1 cellular context compared by ENCODE assay signal in the genomic region with DNA sequence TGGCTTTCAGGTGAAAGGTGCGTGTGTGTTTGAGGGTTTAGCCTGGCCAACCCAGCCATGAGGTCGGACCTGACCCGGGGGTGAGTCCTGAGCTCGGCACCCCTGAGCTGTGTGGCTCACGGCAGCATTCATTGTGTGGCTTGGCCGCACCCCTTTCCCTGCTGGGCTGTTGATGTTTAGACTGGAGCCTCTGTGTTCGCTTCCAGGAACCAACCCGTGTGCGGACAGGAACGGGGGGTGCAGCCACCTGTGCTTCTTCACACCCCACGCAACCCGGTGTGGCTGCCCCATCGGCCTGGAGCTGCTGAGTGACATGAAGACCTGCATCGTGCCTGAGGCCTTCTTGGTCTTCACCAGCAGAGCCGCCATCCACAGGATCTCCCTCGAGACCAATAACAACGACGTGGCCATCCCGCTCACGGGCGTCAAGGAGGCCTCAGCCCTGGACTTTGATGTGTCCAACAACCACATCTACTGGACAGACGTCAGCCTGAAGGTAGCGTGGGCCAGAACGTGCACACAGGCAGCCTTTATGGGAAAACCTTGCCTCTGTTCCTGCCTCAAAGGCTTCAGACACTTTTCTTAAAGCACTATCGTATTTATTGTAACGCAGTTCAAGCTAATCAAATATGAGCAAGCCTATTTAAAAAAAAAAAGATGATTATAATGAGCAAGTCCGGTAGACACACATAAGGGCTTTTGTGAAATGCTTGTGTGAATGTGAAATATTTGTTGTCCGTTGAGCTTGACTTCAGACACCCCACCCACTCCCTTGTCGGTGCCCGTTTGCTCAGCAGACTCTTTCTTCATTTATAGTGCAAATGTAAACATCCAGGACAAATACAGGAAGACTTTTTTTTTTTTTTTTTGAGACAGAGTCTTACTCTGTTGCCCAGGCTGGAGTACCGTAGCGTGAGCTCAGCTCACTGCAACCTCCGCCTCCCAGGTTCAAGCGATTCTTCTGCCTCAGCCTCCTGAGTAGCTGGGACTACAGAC.
TF ChIP-seq lines count a peak whose summit lies in the region.

No MANE protein-coding gene starts in this region.

TF ChIP-seq in GM23338, 12 proteins besides CTCF, POLR2A, EP300 and RAD21 (continued from another document):
- TF ChIP-seq, protein P1, sequence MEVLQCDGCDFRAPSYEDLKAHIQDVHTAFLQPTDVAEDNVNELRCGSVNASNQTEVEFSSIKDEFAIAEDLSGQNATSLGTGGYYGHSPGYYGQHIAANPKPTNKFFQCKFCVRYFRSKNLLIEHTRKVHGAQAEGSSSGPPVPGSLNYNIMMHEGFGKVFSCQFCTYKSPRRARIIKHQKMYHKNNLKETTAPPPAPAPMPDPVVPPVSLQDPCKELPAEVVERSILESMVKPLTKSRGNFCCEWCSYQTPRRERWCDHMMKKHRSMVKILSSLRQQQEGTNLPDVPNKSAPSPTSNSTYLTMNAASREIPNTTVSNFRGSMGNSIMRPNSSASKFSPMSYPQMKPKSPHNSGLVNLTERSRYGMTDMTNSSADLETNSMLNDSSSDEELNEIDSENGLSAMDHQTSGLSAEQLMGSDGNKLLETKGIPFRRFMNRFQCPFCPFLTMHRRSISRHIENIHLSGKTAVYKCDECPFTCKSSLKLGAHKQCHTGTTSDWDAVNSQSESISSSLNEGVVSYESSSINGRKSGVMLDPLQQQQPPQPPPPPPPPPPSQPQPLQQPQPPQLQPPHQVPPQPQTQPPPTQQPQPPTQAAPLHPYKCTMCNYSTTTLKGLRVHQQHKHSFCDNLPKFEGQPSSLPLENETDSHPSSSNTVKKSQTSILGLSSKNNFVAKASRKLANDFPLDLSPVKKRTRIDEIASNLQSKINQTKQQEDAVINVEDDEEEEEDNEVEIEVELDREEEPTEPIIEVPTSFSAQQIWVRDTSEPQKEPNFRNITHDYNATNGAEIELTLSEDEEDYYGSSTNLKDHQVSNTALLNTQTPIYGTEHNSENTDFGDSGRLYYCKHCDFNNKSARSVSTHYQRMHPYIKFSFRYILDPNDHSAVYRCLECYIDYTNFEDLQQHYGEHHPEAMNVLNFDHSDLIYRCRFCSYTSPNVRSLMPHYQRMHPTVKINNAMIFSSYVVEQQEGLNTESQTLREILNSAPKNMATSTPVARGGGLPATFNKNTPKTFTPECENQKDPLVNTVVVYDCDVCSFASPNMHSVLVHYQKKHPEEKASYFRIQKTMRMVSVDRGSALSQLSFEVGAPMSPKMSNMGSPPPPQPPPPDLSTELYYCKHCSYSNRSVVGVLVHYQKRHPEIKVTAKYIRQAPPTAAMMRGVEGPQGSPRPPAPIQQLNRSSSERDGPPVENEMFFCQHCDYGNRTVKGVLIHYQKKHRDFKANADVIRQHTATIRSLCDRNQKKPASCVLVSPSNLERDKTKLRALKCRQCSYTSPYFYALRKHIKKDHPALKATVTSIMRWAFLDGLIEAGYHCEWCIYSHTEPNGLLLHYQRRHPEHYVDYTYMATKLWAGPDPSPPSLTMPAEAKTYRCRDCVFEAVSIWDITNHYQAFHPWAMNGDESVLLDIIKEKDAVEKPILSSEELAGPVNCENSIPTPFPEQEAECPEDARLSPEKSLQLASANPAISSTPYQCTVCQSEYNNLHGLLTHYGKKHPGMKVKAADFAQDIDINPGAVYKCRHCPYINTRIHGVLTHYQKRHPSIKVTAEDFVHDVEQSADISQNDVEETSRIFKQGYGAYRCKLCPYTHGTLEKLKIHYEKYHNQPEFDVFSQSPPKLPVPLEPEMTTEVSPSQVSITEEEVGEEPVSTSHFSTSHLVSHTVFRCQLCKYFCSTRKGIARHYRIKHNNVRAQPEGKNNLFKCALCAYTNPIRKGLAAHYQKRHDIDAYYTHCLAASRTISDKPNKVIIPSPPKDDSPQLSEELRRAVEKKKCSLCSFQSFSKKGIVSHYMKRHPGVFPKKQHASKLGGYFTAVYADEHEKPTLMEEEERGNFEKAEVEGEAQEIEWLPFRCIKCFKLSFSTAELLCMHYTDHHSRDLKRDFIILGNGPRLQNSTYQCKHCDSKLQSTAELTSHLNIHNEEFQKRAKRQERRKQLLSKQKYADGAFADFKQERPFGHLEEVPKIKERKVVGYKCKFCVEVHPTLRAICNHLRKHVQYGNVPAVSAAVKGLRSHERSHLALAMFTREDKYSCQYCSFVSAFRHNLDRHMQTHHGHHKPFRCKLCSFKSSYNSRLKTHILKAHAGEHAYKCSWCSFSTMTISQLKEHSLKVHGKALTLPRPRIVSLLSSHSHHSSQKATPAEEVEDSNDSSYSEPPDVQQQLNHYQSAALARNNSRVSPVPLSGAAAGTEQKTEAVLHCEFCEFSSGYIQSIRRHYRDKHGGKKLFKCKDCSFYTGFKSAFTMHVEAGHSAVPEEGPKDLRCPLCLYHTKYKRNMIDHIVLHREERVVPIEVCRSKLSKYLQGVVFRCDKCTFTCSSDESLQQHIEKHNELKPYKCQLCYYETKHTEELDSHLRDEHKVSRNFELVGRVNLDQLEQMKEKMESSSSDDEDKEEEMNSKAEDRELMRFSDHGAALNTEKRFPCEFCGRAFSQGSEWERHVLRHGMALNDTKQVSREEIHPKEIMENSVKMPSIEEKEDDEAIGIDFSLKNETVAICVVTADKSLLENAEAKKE (CRISPR knock-in tag; IDR thresholded peaks at IDR 0.05), result no peak
- TF ChIP-seq, protein P2, sequence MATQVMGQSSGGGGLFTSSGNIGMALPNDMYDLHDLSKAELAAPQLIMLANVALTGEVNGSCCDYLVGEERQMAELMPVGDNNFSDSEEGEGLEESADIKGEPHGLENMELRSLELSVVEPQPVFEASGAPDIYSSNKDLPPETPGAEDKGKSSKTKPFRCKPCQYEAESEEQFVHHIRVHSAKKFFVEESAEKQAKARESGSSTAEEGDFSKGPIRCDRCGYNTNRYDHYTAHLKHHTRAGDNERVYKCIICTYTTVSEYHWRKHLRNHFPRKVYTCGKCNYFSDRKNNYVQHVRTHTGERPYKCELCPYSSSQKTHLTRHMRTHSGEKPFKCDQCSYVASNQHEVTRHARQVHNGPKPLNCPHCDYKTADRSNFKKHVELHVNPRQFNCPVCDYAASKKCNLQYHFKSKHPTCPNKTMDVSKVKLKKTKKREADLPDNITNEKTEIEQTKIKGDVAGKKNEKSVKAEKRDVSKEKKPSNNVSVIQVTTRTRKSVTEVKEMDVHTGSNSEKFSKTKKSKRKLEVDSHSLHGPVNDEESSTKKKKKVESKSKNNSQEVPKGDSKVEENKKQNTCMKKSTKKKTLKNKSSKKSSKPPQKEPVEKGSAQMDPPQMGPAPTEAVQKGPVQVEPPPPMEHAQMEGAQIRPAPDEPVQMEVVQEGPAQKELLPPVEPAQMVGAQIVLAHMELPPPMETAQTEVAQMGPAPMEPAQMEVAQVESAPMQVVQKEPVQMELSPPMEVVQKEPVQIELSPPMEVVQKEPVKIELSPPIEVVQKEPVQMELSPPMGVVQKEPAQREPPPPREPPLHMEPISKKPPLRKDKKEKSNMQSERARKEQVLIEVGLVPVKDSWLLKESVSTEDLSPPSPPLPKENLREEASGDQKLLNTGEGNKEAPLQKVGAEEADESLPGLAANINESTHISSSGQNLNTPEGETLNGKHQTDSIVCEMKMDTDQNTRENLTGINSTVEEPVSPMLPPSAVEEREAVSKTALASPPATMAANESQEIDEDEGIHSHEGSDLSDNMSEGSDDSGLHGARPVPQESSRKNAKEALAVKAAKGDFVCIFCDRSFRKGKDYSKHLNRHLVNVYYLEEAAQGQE (IDR thresholded peaks at IDR 0.05; ENCODE audit: unreplicated experiment), result no peak
- no peak for TF ChIP-seq STAT1 (IDR thresholded peaks at IDR 0.05; ENCODE audit: unreplicated experiment)
